In the genomic region with DNA sequence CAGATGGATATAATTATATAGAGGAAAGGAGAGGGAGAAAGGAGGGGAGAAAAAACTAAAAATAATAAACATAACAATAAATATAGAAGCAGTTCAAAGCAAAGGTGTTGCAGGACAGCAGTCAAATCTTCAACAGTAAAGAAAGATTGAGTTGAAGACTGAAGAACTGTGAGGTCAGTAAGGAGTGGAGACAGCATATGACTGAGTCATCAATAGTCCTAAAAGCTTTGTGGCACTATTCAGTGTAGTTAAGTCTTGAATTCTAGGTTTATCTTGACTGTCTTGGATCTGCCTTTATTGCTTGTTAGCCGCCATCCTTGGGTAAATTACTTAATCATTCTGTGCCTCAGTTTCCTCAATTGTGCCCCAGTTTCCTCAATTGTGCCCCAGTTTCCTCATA, we compare ENCODE assay signal across 19 cellular contexts.
"Had no signal": no experiment of that assay in that cellular context is flagged by ENCODE, and none has a peak within 500 bp of the region (broad histone marks: within the 10 kb centered on the region; RNA-seq: fewer than 3 reads in every experiment).

No MANE protein-coding gene starts in this region.

- H3K27ac Mint-ChIP-seq: activated naive CD4-positive, alpha-beta T cell treated with anti-CD3 and anti-CD28 coated beads for 36 hours; activated T-helper 17 cell treated with anti-CD3 and anti-CD28 coated beads, Interleukin-2, amount 50 U/mL, for 72 hours; stimulated activated effector memory CD8-positive, alpha-beta T cell treated with anti-CD3 and anti-CD28 coated beads, Interleukin-12 subunit alpha, Interleukin-12 subunit beta, amount 100 ng/mL, for 72 hours had no signal

- H3K9me3 ChIP-seq: ascending aorta, colonic mucosa, heart left ventricle, neutrophil, pancreas, right lobe of liver, transverse colon, uterus had no signal

- H3K36me3 Mint-ChIP-seq: stimulated activated effector memory CD8-positive, alpha-beta T cell treated with anti-CD3 and anti-CD28 coated beads, Interleukin-12 subunit alpha, Interleukin-12 subunit beta, amount 100 ng/mL, for 72 hours had no signal

- H3K27me3 Mint-ChIP-seq: activated T-helper 17 cell treated with anti-CD3 and anti-CD28 coated beads, Interleukin-2, amount 50 U/mL, for 72 hours had no signal

- H3K4me3 Mint-ChIP-seq: activated naive CD4-positive, alpha-beta T cell treated with anti-CD3 and anti-CD28 coated beads for 36 hours; activated T-helper 17 cell treated with anti-CD3 and anti-CD28 coated beads, Interleukin-2, amount 50 U/mL, for 72 hours; nephron; stimulated activated effector memory CD8-positive, alpha-beta T cell treated with anti-CD3 and anti-CD28 coated beads, Interleukin-12 subunit alpha, Interleukin-12 subunit beta, amount 100 ng/mL, for 72 hours had no signal

- H3K27me3 ChIP-seq: ascending aorta, colonic mucosa, dorsolateral prefrontal cortex, heart left ventricle, neutrophil, pancreas, right lobe of liver, transverse colon, uterus had no signal

- ATAC-seq: activated T-helper 17 cell treated with anti-CD3 and anti-CD28 coated beads, Interleukin-2, amount 50 U/mL, for 72 hours; heart left ventricle; left colon; pancreas; right lobe of liver; stimulated activated effector memory CD8-positive, alpha-beta T cell treated with anti-CD3 and anti-CD28 coated beads, Interleukin-12 subunit alpha, Interleukin-12 subunit beta, amount 100 ng/mL, for 72 hours had no signal

- DNase-seq: activated naive CD4-positive, alpha-beta T cell treated with anti-CD3 and anti-CD28 coated beads for 36 hours; activated T-cell treated with anti-CD3 and anti-CD28 coated beads, Interleukin-2, amount 50 U/mL, for 1 hour; colonic mucosa; dorsolateral prefrontal cortex; heart left ventricle; left colon; mesenchymal stem cell; pancreas; right lobe of liver; stimulated activated CD4-positive, alpha-beta T cell treated with anti-CD3 and anti-CD28 coated beads, Interleukin-2, amount 100 ng/mL, for 24 hours; T-helper 1 cell; transverse colon; uterus had no signal

- H3K9me3 Mint-ChIP-seq: activated naive CD4-positive, alpha-beta T cell treated with anti-CD3 and anti-CD28 coated beads for 36 hours; activated T-helper 17 cell treated with anti-CD3 and anti-CD28 coated beads, Interleukin-2, amount 50 U/mL, for 72 hours; nephron; stimulated activated effector memory CD8-positive, alpha-beta T cell treated with anti-CD3 and anti-CD28 coated beads, Interleukin-12 subunit alpha, Interleukin-12 subunit beta, amount 100 ng/mL, for 72 hours had no signal

- H3K27ac ChIP-seq: ascending aorta, colonic mucosa, dorsolateral prefrontal cortex, heart left ventricle, neutrophil, pancreas, right lobe of liver, skin epidermis, transverse colon, uterus had no signal

- H3K4me1 Mint-ChIP-seq: activated T-helper 17 cell treated with anti-CD3 and anti-CD28 coated beads, Interleukin-2, amount 50 U/mL, for 72 hours; nephron; stimulated activated effector memory CD8-positive, alpha-beta T cell treated with anti-CD3 and anti-CD28 coated beads, Interleukin-12 subunit alpha, Interleukin-12 subunit beta, amount 100 ng/mL, for 72 hours had no signal
